In genomic region chr13:114077938-114078335, GRCh38 we compare ENCODE assay signal across 1 cellular context.
TF ChIP-seq lines count a peak whose summit lies in the region.

No MANE protein-coding gene starts in this region.

TF ChIP-seq in GM23338, 12 proteins besides CTCF, POLR2A, EP300 and RAD21 (continued from another document):
- no peak for TF ChIP-seq ZNF462 (CRISPR knock-in tag; IDR thresholded peaks at IDR 0.05)
TF ChIP-seq in GM23338: peak in this region for 0.
